ENCODE assay signal across 8 cellular contexts in the genomic region with DNA sequence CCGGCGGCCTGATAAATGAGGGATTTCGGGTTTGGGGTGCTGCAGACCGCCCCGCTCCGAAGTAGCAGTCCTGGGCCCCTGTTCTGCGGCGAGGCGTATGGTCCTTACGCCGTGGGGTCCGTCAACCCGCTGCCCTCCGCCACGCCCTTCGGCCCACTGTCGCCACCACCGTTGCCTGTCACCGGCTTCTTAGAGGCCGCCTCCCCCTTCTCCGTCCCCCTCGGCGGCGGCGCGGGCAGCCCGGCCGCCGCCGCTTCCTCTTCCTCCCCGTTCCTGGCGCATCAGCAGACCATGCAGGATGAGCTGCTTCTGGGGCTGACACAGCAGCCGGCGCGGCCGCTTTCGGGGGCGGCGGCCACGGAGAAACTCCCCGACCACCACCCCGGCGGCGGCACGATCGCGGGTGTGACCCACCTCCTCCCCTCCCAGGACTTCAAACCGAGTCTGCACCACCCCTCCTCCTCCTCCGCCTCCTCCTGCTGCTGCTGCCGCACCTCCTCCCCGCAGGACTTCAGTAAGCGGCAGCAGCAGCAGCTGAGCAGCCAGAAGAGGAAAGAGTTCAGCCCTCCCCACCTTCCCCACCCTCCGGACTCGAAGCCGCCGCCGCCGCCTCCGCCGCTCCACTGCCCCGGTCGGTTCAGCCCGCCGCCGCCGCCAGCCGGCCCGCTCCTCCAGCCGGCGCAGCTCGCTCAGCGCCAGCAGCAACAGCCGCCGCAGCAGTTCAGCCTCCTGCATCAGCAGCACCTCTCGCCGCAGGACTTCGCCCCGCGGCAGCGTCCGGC. TPM values are rescaled to one million over a fixed set of nuclear protein-coding genes. Genes with fewer than 3 reads are reported as not detected.
DNase-seq lines count a peak whose midpoint lies in the region; ATAC-seq and TF ChIP-seq lines count a peak whose summit lies in the region.

No MANE protein-coding gene starts in this region.

- H3K27me3 ChIP-seq in kidney epithelial cell (ENCODE audit: control insufficient read depth, insufficient read depth, low read length): no peaks in the 10 kb centered on the region

- H3K27ac Mint-ChIP-seq in central memory CD8-positive, alpha-beta T cell (ENCODE audit: low read depth): peak overlapping the region; percentile 93

- H3K9me3 Mint-ChIP-seq in central memory CD8-positive, alpha-beta T cell: no peaks in the 10 kb centered on the region

- DNase-seq in DMS153 (lab: John Stamatoyannopoulos, UW) (peak; percentile 23), DMS153 treated with DMSO at 0.1 percent for 48 hours (lab: John Stamatoyannopoulos, UW; ENCODE audit: unreplicated experiment) (no peak), NCI-H2196 treated with DMSO at 0.1 percent for 48 hours (lab: John Stamatoyannopoulos, UW; ENCODE audit: unreplicated experiment) (peak; percentile 14), kidney epithelial cell (ENCODE audit: low read depth) (no peak)
- peak; percentile 73 for DNase-seq in activated CD4-positive, CD25-positive, alpha-beta regulatory T cell treated with anti-CD3 and anti-CD28 coated beads, Interleukin-2, amount 50 U/mL, for 72 hours
- DNase-seq in central memory CD8-positive, alpha-beta T cell (ENCODE audit: low spot score in 2 of 2): peak; percentile 69 to 85
- peak; percentile 49 to 56 for DNase-seq in stimulated activated CD4-positive, alpha-beta T cell treated with anti-CD3 and anti-CD28 coated beads, Interleukin-15, amount 100 ng/mL, for 48 hours (ENCODE audit: low read depth in 2 of 2)

- H3K4me3 Mint-ChIP-seq in central memory CD8-positive, alpha-beta T cell: peak overlapping the region; percentile 92

- H3K36me3 ChIP-seq in kidney epithelial cell (ENCODE audit: control insufficient read depth, insufficient read depth, low read length): no peaks in the 10 kb centered on the region

- peaks cover 30% of the 10 kb centered on the region for H3K4me1 Mint-ChIP-seq in central memory CD8-positive, alpha-beta T cell

- ATAC-seq in HG02938 (IDR thresholded peaks at IDR 0.05; ENCODE audit: unreplicated experiment): peak; percentile 21
- ATAC-seq in central memory CD8-positive, alpha-beta T cell (replicated peaks; ENCODE audit: extremely low read depth, poor library complexity, severe bottlenecking): peak; percentile 45

- no peaks in the 10 kb centered on the region for H3K27me3 Mint-ChIP-seq in central memory CD8-positive, alpha-beta T cell

- no peak for TF ChIP-seq CTCF in kidney epithelial cell (IDR thresholded peaks at IDR 0.05; ENCODE audit: insufficient read depth, low read length, poor library complexity, severe bottlenecking)

- H3K4me3 ChIP-seq in kidney epithelial cell (ENCODE audit: low read depth, low read length): peak overlapping the region; percentile 95

- H3K36me3 Mint-ChIP-seq in central memory CD8-positive, alpha-beta T cell (ENCODE audit: insufficient read depth): peaks cover 33% of the 10 kb centered on the region

RNA-seq across cellular contexts. Expression of gene CPEB2, which starts 0.6 kb away (rescaled TPM):
- total RNA-seq in kidney epithelial cell: 13.0 and 13.4 TPM in 2 replicates

Comparison
In these comparisons a context has a peak if more than half of its experiments do, and no peak if none do; other contexts are left out.
1. DNase-seq: peak in DMS153 (single experiment), NCI-H2196 treated with DMSO at 0.1 percent for 48 hours (single experiment), activated CD4-positive, CD25-positive, alpha-beta regulatory T cell treated with anti-CD3 and anti-CD28 coated beads, Interleukin-2, amount 50 U/mL, for 72 hours (single experiment), central memory CD8-positive, alpha-beta T cell (2 of 2) and stimulated activated CD4-positive, alpha-beta T cell treated with anti-CD3 and anti-CD28 coated beads, Interleukin-15, amount 100 ng/mL, for 48 hours (2 of 2); none in DMS153 treated with DMSO at 0.1 percent for 48 hours (single experiment) and kidney epithelial cell (single experiment).